ENCODE assay signal across 31 cellular contexts in the genomic region with DNA sequence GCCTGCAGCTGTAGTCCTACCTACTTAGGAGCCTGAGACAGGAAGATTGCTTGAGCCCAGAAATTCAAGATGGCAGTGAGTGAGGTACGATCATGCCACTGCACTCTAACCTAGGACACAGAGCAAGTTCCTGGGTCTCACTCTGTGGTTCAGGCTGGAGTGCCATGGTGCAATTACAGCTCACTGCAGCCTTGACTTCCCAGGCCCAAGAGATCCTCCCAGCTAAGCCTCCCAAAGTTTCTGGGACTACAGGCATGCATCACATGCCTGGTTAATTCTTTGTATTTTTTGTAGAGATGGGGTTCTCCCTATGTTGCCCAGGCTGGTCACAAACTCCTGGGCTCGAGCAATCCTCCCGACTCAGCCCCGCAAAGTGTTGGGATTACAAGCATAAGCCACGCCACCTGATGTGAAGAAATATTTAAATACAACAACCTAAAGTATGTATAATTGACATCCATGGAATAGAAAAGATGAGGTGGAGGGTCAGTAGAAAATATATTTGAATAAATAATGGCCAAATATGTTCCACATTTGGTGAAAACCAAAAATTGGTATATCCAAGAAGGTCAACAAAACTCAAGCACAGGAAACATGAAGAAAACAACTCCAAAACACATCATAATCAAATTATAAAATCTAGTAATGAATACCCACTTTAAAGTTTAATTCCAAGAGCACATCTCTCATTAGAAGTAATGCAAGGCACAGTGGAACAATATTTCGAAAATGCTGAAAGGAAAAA. TPM values are rescaled to one million over a fixed set of nuclear protein-coding genes. Genes with fewer than 3 reads are reported as not detected.
DNase-seq lines count a peak whose midpoint lies in the region; ATAC-seq, FAIRE-seq and TF ChIP-seq lines count a peak whose summit lies in the region.
"Had no signal": no experiment of that assay in that cellular context is flagged by ENCODE, and none has a peak within 500 bp of the region (broad histone marks: within the 10 kb centered on the region; RNA-seq: fewer than 3 reads in every experiment).

No MANE protein-coding gene starts in this region.

- CTCF ChIA-PET in HEK293 (lab: Yijun Ruan, JAX): interaction anchor here (0.8 to 2.7 kb wide), 5 partner anchors 9 to 264 kb away, joined by 4 to 18 read pairs (median 5); no protein-coding TSS in a partner anchor

- H3K9me3 Mint-ChIP-seq in effector memory CD8-positive, alpha-beta T cell: no peaks in the 10 kb centered on the region
- H3K9me3 Mint-ChIP-seq: CD14-positive monocyte had no signal

- H3K4me1 Mint-ChIP-seq in effector memory CD8-positive, alpha-beta T cell (ENCODE audit: low read depth in 2 of 2): peaks cover 28 to 30% of the 10 kb centered on the region in 2 donors

- FAIRE-seq in urothelium cell line (lab: Jason Lieb, UNC): no peak
- FAIRE-seq: A204.1, GM12878, GM12892, GM18507, GM19239 had no signal

- DNase-seq in Karpas-422: no peak
- DNase-seq in effector memory CD8-positive, alpha-beta T cell: no peak
- no peak for DNase-seq in urothelium cell line (ENCODE audit: low spot score)
- no peak for DNase-seq in dermis blood vessel endothelial cell
- DNase-seq in NCI-H1436 (lab: John Stamatoyannopoulos, UW): no peak
- DNase-seq: 8988T; ACHN; BE2C; C1 segment of cervical spinal cord; CD4-positive, alpha-beta memory T cell; CD4-positive, CD25-positive, alpha-beta regulatory T cell; CD8-positive, alpha-beta memory T cell; COR-L47; DMS 273 treated with DMSO at 0.1 percent for 48 hours; DMS153; DMS53; DMS79; DND-41; EL; GDM1 had no signal

- no peaks in the 10 kb centered on the region for H3K79me2 ChIP-seq in Karpas-422 (ENCODE audit: low read length)

- peak overlapping the region; percentile 58 for H3K4me2 ChIP-seq in Karpas-422 (ENCODE audit: low read depth, low read length, poor library complexity, severe bottlenecking)
- H3K4me2 ChIP-seq: BLaER1 had no signal

- no peak overlapping the region for H3K4me3 Mint-ChIP-seq in effector memory CD8-positive, alpha-beta T cell
- H3K4me3 Mint-ChIP-seq: CD14-positive monocyte; CD4-positive, alpha-beta memory T cell; CD8-positive, alpha-beta memory T cell had no signal

- peak overlapping the region; percentile 44 to 53 for H3K27ac Mint-ChIP-seq in effector memory CD8-positive, alpha-beta T cell

- H3K36me3 ChIP-seq in HEK293 (ENCODE audit: control insufficient read depth in 2 of 2, insufficient read depth in 1 of 2, low read length in 2 of 2): no peaks in the 10 kb centered on the region
- H3K36me3 ChIP-seq in Karpas-422 (ENCODE audit: insufficient read depth, low read length): no peaks in the 10 kb centered on the region
- H3K36me3 ChIP-seq: BE2C, BLaER1 had no signal

- no peak for TF ChIP-seq CTCF in HEK293 (tag by site-specific recombination; IDR thresholded peaks at IDR 0.05)

- H3K4me1 ChIP-seq in HEK293 (ENCODE audit: control insufficient read depth, insufficient read depth, low read length) (no peaks in the 10 kb centered on the region), Karpas-422 (ENCODE audit: low read length) (peaks cover 53% of the 10 kb centered on the region)
- H3K4me1 ChIP-seq: BE2C had no signal

- H3K4me3 ChIP-seq in HEK293 (ENCODE audit: low read depth, low read length): no peak overlapping the region
- no peak overlapping the region for H3K4me3 ChIP-seq in Karpas-422 (ENCODE audit: low read length)
- H3K4me3 ChIP-seq: BLaER1, GM12878 had no signal

- no peaks in the 10 kb centered on the region for H3K36me3 Mint-ChIP-seq in effector memory CD8-positive, alpha-beta T cell (ENCODE audit: insufficient read depth)
- H3K36me3 Mint-ChIP-seq: CD14-positive monocyte; CD4-positive, CD25-positive, alpha-beta regulatory T cell had no signal

- H3K27me3 ChIP-seq in Karpas-422 (ENCODE audit: low read length): no peaks in the 10 kb centered on the region
- H3K27me3 ChIP-seq: BLaER1 had no signal

- no peaks in the 10 kb centered on the region for H4K20me1 ChIP-seq in Karpas-422 (ENCODE audit: insufficient read depth, low read depth, low read length)
- H4K20me1 ChIP-seq: BLaER1 had no signal

- no peak overlapping the region for H3K9ac ChIP-seq in Karpas-422 (ENCODE audit: low read length)
- H3K9ac ChIP-seq: BLaER1 had no signal

- H2AFZ ChIP-seq in Karpas-422 (ENCODE audit: low read length): no peak overlapping the region

- H3K9me3 ChIP-seq in HEK293 (ENCODE audit: control insufficient read depth, insufficient read depth, low read depth, low read length) (no peaks in the 10 kb centered on the region), Karpas-422 (ENCODE audit: low read length) (no peaks in the 10 kb centered on the region)
- H3K9me3 ChIP-seq: BE2C had no signal

- POLR2A ChIA-PET in HEK293 (lab: Yijun Ruan, JAX): no interaction called here

- ATAC-seq in effector memory CD8-positive, alpha-beta T cell (replicated peaks): no peak
- ATAC-seq: GM12878 had no signal

- H3K27me3 Mint-ChIP-seq in effector memory CD8-positive, alpha-beta T cell: no peaks in the 10 kb centered on the region
- H3K27me3 Mint-ChIP-seq: CD4-positive, alpha-beta memory T cell had no signal

- no peaks in the 10 kb centered on the region for H3K9me2 ChIP-seq in Karpas-422 (replicated peaks; ENCODE audit: insufficient read depth, low read length)

- H3K27ac ChIP-seq in HEK293 (ENCODE audit: extremely low read depth, low read depth, low read length) (no peak overlapping the region), Karpas-422 (ENCODE audit: low read length) (peak overlapping the region; percentile 71; the same call in 1 of the 2 replicates)
- H3K27ac ChIP-seq: BLaER1 had no signal

TF ChIP-seq in HEK293, 187 proteins besides CTCF, POLR2A, EP300 and RAD21:
- TF ChIP-seq OVOL3 (tag by site-specific recombination; IDR thresholded peaks at IDR 0.05) (no peak), ZNF133 (tag by site-specific recombination; IDR thresholded peaks at IDR 0.05) (peak; percentile 51; the same call in 1 of the 2 replicates)

RNA-seq across cellular contexts. Expression of a gene that starts 47.9 kb away (rescaled TPM):
- 1.1 and 8.3 TPM in 2 replicates for total RNA-seq in Karpas-422 (2014; rRNA removed; shearing (Covaris generic); ENCODE audit: low replicate concordance)
- total RNA-seq in dermis blood vessel endothelial cell: not detected in 2 replicates
- total RNA-seq: A673; CD4-positive, alpha-beta memory T cell; CD8-positive, alpha-beta memory T cell; Daoy; G401; GM12878 had no signal
